ENCODE assay signal across 2 cellular contexts in the genomic region with DNA sequence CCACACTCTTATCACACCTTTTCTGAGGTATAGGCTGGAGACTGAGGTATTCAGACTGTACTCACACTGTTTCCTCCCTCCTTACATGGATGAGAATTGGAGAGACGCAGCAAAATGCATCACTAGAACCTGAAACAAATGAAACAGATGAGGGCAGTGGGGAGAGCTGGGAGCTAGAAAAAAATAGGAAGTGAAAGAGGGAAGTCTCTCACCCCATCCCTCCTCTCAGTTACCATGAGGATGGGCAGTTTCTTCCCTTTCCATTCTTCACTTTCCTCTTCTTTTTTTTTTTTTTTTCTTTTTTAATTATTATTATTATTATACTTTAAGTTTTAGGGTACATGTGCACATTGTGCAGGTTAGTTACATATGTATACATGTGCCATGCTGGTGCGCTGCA. TPM values are rescaled to one million over a fixed set of nuclear protein-coding genes. Genes with fewer than 3 reads are reported as not detected.
"Had no signal": no experiment of that assay in that cellular context is flagged by ENCODE, and none has a peak within 500 bp of the region (broad histone marks: within the 10 kb centered on the region; RNA-seq: fewer than 3 reads in every experiment).

No MANE protein-coding gene starts in this region.

RNA-seq across cellular contexts. Expression of a gene that starts 50.1 kb away (rescaled TPM):
- total RNA-seq: MCF 10A, PC-9 had no signal
